22 cellular contexts compared by ENCODE assay signal in the genomic region with DNA sequence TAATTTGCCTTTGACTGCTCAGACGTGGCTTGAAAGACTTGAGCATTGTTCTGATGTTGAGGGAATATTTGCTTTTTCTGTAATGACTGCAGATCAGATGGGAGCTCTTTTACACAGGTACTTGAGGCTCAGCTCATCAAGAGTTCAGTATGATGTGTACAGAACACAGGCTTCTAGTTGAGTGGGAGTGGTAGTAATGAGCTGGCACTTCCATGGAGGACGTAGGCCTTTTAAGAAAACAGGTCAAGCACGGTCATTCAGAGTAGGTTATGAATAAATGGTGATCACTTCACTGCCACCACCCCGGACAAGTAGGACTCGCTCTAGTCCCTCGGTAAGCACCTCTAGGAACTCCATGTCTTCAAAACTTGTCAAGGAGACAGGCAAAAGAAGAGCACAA. TPM values are rescaled to one million over a fixed set of nuclear protein-coding genes. Genes with fewer than 3 reads are reported as not detected.
DNase-seq lines count a peak whose midpoint lies in the region; ATAC-seq and TF ChIP-seq lines count a peak whose summit lies in the region.
"Had no signal": no experiment of that assay in that cellular context is flagged by ENCODE, and none has a peak within 500 bp of the region (broad histone marks: within the 10 kb centered on the region; RNA-seq: fewer than 3 reads in every experiment).

No MANE protein-coding gene starts in this region.

- no peaks in the 10 kb centered on the region for H3K9me3 ChIP-seq in CD8-positive, alpha-beta memory T cell (ENCODE audit: low read length)
- H3K9me3 ChIP-seq in PC-3 (ENCODE audit: low read length) (no peaks in the 10 kb centered on the region), esophagus (ENCODE audit: control insufficient read depth in 2 of 2, insufficient read depth in 1 of 2, low read depth in 1 of 2, low read length in 1 of 2) (no peaks in the 10 kb centered on the region)
- H3K9me3 ChIP-seq: body of pancreas, gastrocnemius medialis had no signal

- H3K4me1 Mint-ChIP-seq in CD8-positive, alpha-beta memory T cell = no peaks in the 10 kb centered on the region
- H3K4me1 Mint-ChIP-seq in effector memory CD8-positive, alpha-beta T cell (ENCODE audit: low read depth in 2 of 2) = no peaks in the 10 kb centered on the region
- H3K4me1 Mint-ChIP-seq: activated naive CD8-positive, alpha-beta T cell treated with anti-CD3 and anti-CD28 coated beads, Interleukin-2, amount 10 ng/mL, durations not matched to agents 7 days and 5 days; B cell; natural killer cell had no signal

- H3K4me3 ChIP-seq in CD8-positive, alpha-beta memory T cell (ENCODE audit: low read length) = no peak overlapping the region
- no peak overlapping the region for H3K4me3 ChIP-seq in PC-3 (ENCODE audit: low read length)
- H3K4me3 ChIP-seq in esophagus (ENCODE audit: low read depth in 1 of 2, low read length in 2 of 2) = no peak overlapping the region
- H3K4me3 ChIP-seq: body of pancreas, gastrocnemius medialis, SK-N-MC had no signal

- DNase-seq in NCI-H187 treated with DMSO at 0.1 percent for 48 hours (lab: John Stamatoyannopoulos, UW) (peak; percentile 6), NCI-H187 (lab: John Stamatoyannopoulos, UW) (no peak), PC-3 (no peak), NCI-H2081 (lab: John Stamatoyannopoulos, UW) (no peak), D341Med (ENCODE audit: low spot score) (no peak)
- DNase-seq in CD8-positive, alpha-beta memory T cell = no peak
- no peak for DNase-seq in effector memory CD8-positive, alpha-beta T cell
- DNase-seq: activated CD8-positive, alpha-beta memory T cell treated with anti-CD3 and anti-CD28 coated beads, Interleukin-2, amount 10 ng/mL, durations not matched to agents 7 days and 5 days; activated naive CD8-positive, alpha-beta T cell treated with anti-CD3 and anti-CD28 coated beads, Interleukin-2, amount 10 ng/mL, durations not matched to agents 7 days and 5 days; body of pancreas; Calu3; gastrocnemius medialis; GDM1; KBM-7; natural killer cell; NK-92 treated with Interleukin-12 subunit alpha and Interleukin-12 subunit beta, amount 100 ng/mL, for 24 hours; stimulated activated CD4-positive, alpha-beta T cell treated with anti-CD3 and anti-CD28 coated beads, Interleukin-1b, Interleukin-23, amount 100 ng/mL, for 48 hours; T1000 had no signal

- H3K9me3 Mint-ChIP-seq in CD8-positive, alpha-beta memory T cell = no peaks in the 10 kb centered on the region
- no peaks in the 10 kb centered on the region for H3K9me3 Mint-ChIP-seq in effector memory CD8-positive, alpha-beta T cell
- H3K9me3 Mint-ChIP-seq: activated naive CD8-positive, alpha-beta T cell treated with anti-CD3 and anti-CD28 coated beads, Interleukin-2, amount 10 ng/mL, durations not matched to agents 7 days and 5 days; natural killer cell had no signal

- H3K4me3 Mint-ChIP-seq in CD8-positive, alpha-beta memory T cell = no peak overlapping the region
- no peak overlapping the region for H3K4me3 Mint-ChIP-seq in effector memory CD8-positive, alpha-beta T cell
- H3K4me3 Mint-ChIP-seq: activated CD8-positive, alpha-beta memory T cell treated with anti-CD3 and anti-CD28 coated beads, Interleukin-2, amount 10 ng/mL, durations not matched to agents 7 days and 5 days; activated naive CD8-positive, alpha-beta T cell treated with anti-CD3 and anti-CD28 coated beads, Interleukin-2, amount 10 ng/mL, durations not matched to agents 7 days and 5 days; B cell; natural killer cell had no signal

- intact Hi-C loops in PC-3 (cut with micrococcal nuclease) = loop anchor here (5.0 kb wide), 1 partner anchor 34 kb away; no protein-coding TSS in a partner anchor

- WGBS in esophagus, 2 donors = 72 to 76% methylated on average over 6 of the region's 6 CpGs

- no peak for ATAC-seq in PC-3
- ATAC-seq in effector memory CD8-positive, alpha-beta T cell (replicated peaks) = no peak
- ATAC-seq: activated CD8-positive, alpha-beta memory T cell treated with anti-CD3 and anti-CD28 coated beads, Interleukin-2, amount 10 ng/mL, durations not matched to agents 7 days and 5 days; body of pancreas; gastrocnemius medialis; natural killer cell had no signal

- H3K4me2 ChIP-seq in PC-3 (ENCODE audit: low read length) = no peak overlapping the region

- H3K9me2 ChIP-seq in PC-3 (replicated peaks; ENCODE audit: low read length) = no peaks in the 10 kb centered on the region

- H3K27ac Mint-ChIP-seq in CD8-positive, alpha-beta memory T cell = peak overlapping the region in 5 of 8 donors; percentile 13 to 82 (median 44)
- H3K27ac Mint-ChIP-seq in effector memory CD8-positive, alpha-beta T cell = no peak overlapping the region
- H3K27ac Mint-ChIP-seq: activated CD8-positive, alpha-beta memory T cell treated with anti-CD3 and anti-CD28 coated beads, Interleukin-2, amount 10 ng/mL, durations not matched to agents 7 days and 5 days; activated naive CD8-positive, alpha-beta T cell treated with anti-CD3 and anti-CD28 coated beads, Interleukin-2, amount 10 ng/mL, durations not matched to agents 7 days and 5 days; B cell; natural killer cell had no signal

- H3K27me3 ChIP-seq in CD8-positive, alpha-beta memory T cell (ENCODE audit: insufficient read depth, low read length, poor library complexity, severe bottlenecking) = no peaks in the 10 kb centered on the region
- no peaks in the 10 kb centered on the region for H3K27me3 ChIP-seq in PC-3 (ENCODE audit: low read length)
- H3K27me3 ChIP-seq in esophagus (ENCODE audit: control insufficient read depth in 1 of 2, insufficient read depth in 2 of 2, low read length in 2 of 2) = no peaks in the 10 kb centered on the region
- H3K27me3 ChIP-seq: body of pancreas, gastrocnemius medialis had no signal

- H3K4me1 ChIP-seq in CD8-positive, alpha-beta memory T cell (ENCODE audit: insufficient read depth, low read length) = no peaks in the 10 kb centered on the region
- H3K4me1 ChIP-seq in PC-3 (ENCODE audit: insufficient read depth, low read length) (peaks cover 19% of the 10 kb centered on the region), esophagus (ENCODE audit: control insufficient read depth in 2 of 2, insufficient read depth in 2 of 2, low read length in 1 of 2) (no peaks in the 10 kb centered on the region)
- H3K4me1 ChIP-seq: body of pancreas, gastrocnemius medialis, parathyroid adenoma had no signal

- CTCF ChIA-PET in CD8-positive, alpha-beta memory T cell (lab: Charles Lee) = interaction anchor here (1.2 to 2.0 kb wide), 4 partner anchors 8 to 134 kb away, joined by 3 to 19 read pairs (median 5); partner anchors contain the start of genes EMC4, LPCAT4, NOP10 and NUTM1
- CTCF ChIA-PET in PC-3 (lab: Charles Lee) = interaction anchor here (0.5 kb wide), 1 partner anchor 1252 kb away, joined by 4 read pairs; no protein-coding TSS in a partner anchor

- no peaks in the 10 kb centered on the region for H3F3A ChIP-seq in PC-3 (ENCODE audit: low read length, unreplicated experiment)

- H3K36me3 Mint-ChIP-seq in CD8-positive, alpha-beta memory T cell = peaks cover 4 to 81% (median 23%) of the 10 kb centered on the region in 3 donors
- H3K36me3 Mint-ChIP-seq in effector memory CD8-positive, alpha-beta T cell (ENCODE audit: insufficient read depth) = peaks cover 47% of the 10 kb centered on the region

- no peak overlapping the region for H3K27ac ChIP-seq in CD8-positive, alpha-beta memory T cell (ENCODE audit: low read depth, low read length)
- peak overlapping the region; percentile 72; the same call in 1 of the 2 replicates for H3K27ac ChIP-seq in PC-3 (ENCODE audit: low read length)
- H3K27ac ChIP-seq in esophagus (ENCODE audit: low read depth in 2 of 2, low read length in 1 of 2) = peak overlapping the region; percentile 40 to 42
- H3K27ac ChIP-seq: body of pancreas, gastrocnemius medialis, parathyroid adenoma, SK-N-MC had no signal

- H3K79me2 ChIP-seq in PC-3 (ENCODE audit: low read length) = no peaks in the 10 kb centered on the region
- H3K79me2 ChIP-seq: parathyroid adenoma had no signal

- H3K36me3 ChIP-seq in CD8-positive, alpha-beta memory T cell (ENCODE audit: insufficient read depth, low read length) = peaks cover 18% of the 10 kb centered on the region
- peaks cover 44% of the 10 kb centered on the region for H3K36me3 ChIP-seq in PC-3 (ENCODE audit: low read depth, low read length)
- peaks cover 0 to 9% of the 10 kb centered on the region in 2 donors for H3K36me3 ChIP-seq in esophagus (ENCODE audit: control insufficient read depth in 2 of 2, insufficient read depth in 2 of 2, low read length in 1 of 2)

- H3K9ac ChIP-seq in PC-3 (ENCODE audit: low read length) = no peak overlapping the region
- H3K9ac ChIP-seq: parathyroid adenoma had no signal

- no peak for TF ChIP-seq CTCF in PC-3 (conservative IDR thresholded peaks at IDR 0.05; ENCODE audit: low read depth, low read length)

- no peaks in the 10 kb centered on the region for H4K20me1 ChIP-seq in PC-3 (ENCODE audit: low read length)

- no peak overlapping the region for H2AFZ ChIP-seq in PC-3 (ENCODE audit: low read length)
- H2AFZ ChIP-seq: parathyroid adenoma had no signal

- BruUV-seq in PC-3 (replicated peaks; lab: Mats Ljungman, UMichigan) = no TSS peak

- H3K27me3 Mint-ChIP-seq in CD8-positive, alpha-beta memory T cell = no peaks in the 10 kb centered on the region
- H3K27me3 Mint-ChIP-seq in effector memory CD8-positive, alpha-beta T cell = no peaks in the 10 kb centered on the region
- H3K27me3 Mint-ChIP-seq: activated CD8-positive, alpha-beta memory T cell treated with anti-CD3 and anti-CD28 coated beads, Interleukin-2, amount 10 ng/mL, durations not matched to agents 7 days and 5 days; activated naive CD8-positive, alpha-beta T cell treated with anti-CD3 and anti-CD28 coated beads, Interleukin-2, amount 10 ng/mL, durations not matched to agents 7 days and 5 days; B cell had no signal

- POLR2A ChIA-PET in CD8-positive, alpha-beta memory T cell (lab: Charles Lee) = no interaction called here
- POLR2A ChIA-PET in PC-3 (lab: Charles Lee; ENCODE audit: unreplicated experiment) = interaction anchor here (0.6 kb wide), 1 partner anchor 63 kb away, joined by 4 read pairs; no protein-coding TSS in a partner anchor

RNA-seq across cellular contexts. Expression of gene EMC4, which starts 8.8 kb away (rescaled TPM):
- total RNA-seq in CD8-positive, alpha-beta memory T cell = 100 to 1,000 TPM; 115 TPM
- 199 TPM for polyA plus RNA-seq in CD8-positive, alpha-beta memory T cell
- total RNA-seq in PC-3 (2014; rRNA removed) = 486 and 540 TPM in 2 replicates
- polyA plus RNA-seq in esophagus = 100 to 1,000 TPM; 126 to 142 TPM

RNA-seq across cellular contexts. Expression of gene KATNBL1, which starts 23.7 kb away (rescaled TPM):
- total RNA-seq in CD8-positive, alpha-beta memory T cell = 10 to 100 TPM; 42.2 to 43.8 TPM
- 29.0 TPM for polyA plus RNA-seq in CD8-positive, alpha-beta memory T cell
- 51.6 and 57.6 TPM in 2 replicates for total RNA-seq in PC-3 (2014; rRNA removed)
- polyA plus RNA-seq in esophagus = 10 to 100 TPM; 35.4 to 64.3 TPM

Comparison
In these comparisons a context has a peak if more than half of its experiments do, and no peak if none do; other contexts are left out.
1. H3K27ac Mint-ChIP-seq: peak in CD8-positive, alpha-beta memory T cell (5 of 8); none in effector memory CD8-positive, alpha-beta T cell (0 of 2).